In the genomic region with DNA sequence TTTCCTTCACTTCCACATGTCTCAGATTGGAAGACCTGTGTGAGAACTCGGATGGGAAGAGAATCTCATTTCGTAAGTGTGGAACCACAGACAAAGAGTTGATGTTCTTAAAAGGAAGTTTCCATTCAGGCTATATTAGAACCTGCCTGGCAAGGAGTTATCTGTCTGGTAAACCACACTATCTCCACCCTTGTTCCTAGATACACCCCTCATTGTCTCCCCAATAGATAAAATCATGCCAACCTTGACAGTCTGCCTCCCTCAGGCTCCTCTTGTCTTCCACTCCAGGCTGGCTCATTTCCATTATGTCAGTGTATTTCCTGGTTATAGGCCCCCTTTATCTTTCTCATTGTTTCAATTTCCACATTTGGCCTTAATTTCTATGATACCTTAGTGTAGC, we compare ENCODE assay signal across 24 cellular contexts.
"Had no signal": no experiment of that assay in that cellular context is flagged by ENCODE, and none has a peak within 500 bp of the region (broad histone marks: within the 10 kb centered on the region; RNA-seq: fewer than 3 reads in every experiment).

No MANE protein-coding gene starts in this region.

- H3K4me1 Mint-ChIP-seq: activated CD4-positive, alpha-beta T cell treated with anti-CD3 and anti-CD28 coated beads, Interleukin-2, amount 10 ng/mL, durations not matched to agents 24 days and 14 days; activated naive CD8-positive, alpha-beta T cell treated with anti-CD3 and anti-CD28 coated beads, Interleukin-2, amount 10 ng/mL, durations not matched to agents 7 days and 5 days; activated T-helper 17 cell treated with anti-CD3 and anti-CD28 coated beads, Interleukin-2, amount 50 U/mL, for 72 hours had no signal

- DNase-seq: activated CD4-positive, alpha-beta T cell treated with anti-CD3 and anti-CD28 coated beads, Interleukin-2, amount 10 ng/mL, durations not matched to agents 24 days and 14 days; activated CD4-positive, alpha-beta T cell treated with anti-CD3 and anti-CD28 coated beads, Interleukin-2, amount 50 U/mL, for 4 hours; activated CD8-positive, alpha-beta T cell treated with anti-CD3 and anti-CD28 coated beads for 36 hours; activated effector memory CD4-positive, alpha-beta T cell treated with anti-CD3 and anti-CD28 coated beads, Interleukin-2, amount 50 U/mL, for 16 hours; activated naive CD4-positive, alpha-beta T cell; activated naive CD4-positive, alpha-beta T cell treated with anti-CD3 and anti-CD28 coated beads, Interleukin-2, amount 50 U/mL, for 16 hours; activated naive CD8-positive, alpha-beta T cell treated with anti-CD3 and anti-CD28 coated beads, Interleukin-2, amount 10 ng/mL, durations not matched to agents 7 days and 5 days; activated T-cell treated with anti-CD3 and anti-CD28 coated beads, Interleukin-2, amount 50 U/mL, for 1 hour; activated T-cell treated with anti-CD3 and anti-CD28 coated beads, Interleukin-2, amount 50 U/mL, for 72 hours; amygdala; NCI-H1092 treated with DMSO at 0.1 percent for 48 hours; NCI-H1417; NCI-H187 treated with DMSO at 0.1 percent for 48 hours; NCI-H2081; NCI-H345; NCI-H524 treated with DMSO at 0.1 percent for 48 hours; SHP77; SJCRH30; WERI-Rb-1 had no signal

- H3K36me3 Mint-ChIP-seq: activated naive CD8-positive, alpha-beta T cell treated with anti-CD3 and anti-CD28 coated beads, Interleukin-2, amount 10 ng/mL, durations not matched to agents 7 days and 5 days had no signal

- H3K9me3 Mint-ChIP-seq: activated CD4-positive, alpha-beta T cell treated with anti-CD3 and anti-CD28 coated beads, Interleukin-2, amount 10 ng/mL, durations not matched to agents 24 days and 14 days; activated CD8-positive, alpha-beta T cell treated with anti-CD3 and anti-CD28 coated beads for 36 hours; activated naive CD8-positive, alpha-beta T cell treated with anti-CD3 and anti-CD28 coated beads, Interleukin-2, amount 10 ng/mL, durations not matched to agents 7 days and 5 days; activated T-cell treated with anti-CD3 and anti-CD28 coated beads, Interleukin-2, amount 50 U/mL, for 72 hours; activated T-helper 17 cell treated with anti-CD3 and anti-CD28 coated beads, Interleukin-2, amount 50 U/mL, for 72 hours; T-helper 1 cell treated with Interleukin-12 subunit alpha and Interleukin-12 subunit beta and Interleukin-4 antibody, amounts not matched to agents 30 μg/mL and 1 μg/mL, for 36 hours; T-helper 2 cell treated with Interferon-gamma antibody and Interleukin-4, amounts not matched to agents 5 μg/mL and 100 μg/mL, for 36 hours had no signal

- H3K27ac Mint-ChIP-seq: activated CD4-positive, alpha-beta T cell treated with anti-CD3 and anti-CD28 coated beads, Interleukin-2, amount 10 ng/mL, durations not matched to agents 24 days and 14 days; activated CD8-positive, alpha-beta T cell treated with anti-CD3 and anti-CD28 coated beads for 36 hours; activated naive CD8-positive, alpha-beta T cell treated with anti-CD3 and anti-CD28 coated beads, Interleukin-2, amount 10 ng/mL, durations not matched to agents 7 days and 5 days; activated T-cell treated with anti-CD3 and anti-CD28 coated beads, Interleukin-2, amount 50 U/mL, for 72 hours; activated T-helper 17 cell treated with anti-CD3 and anti-CD28 coated beads, Interleukin-2, amount 50 U/mL, for 72 hours; T-helper 1 cell treated with Interleukin-12 subunit alpha and Interleukin-12 subunit beta and Interleukin-4 antibody, amounts not matched to agents 30 μg/mL and 1 μg/mL, for 36 hours; T-helper 2 cell treated with Interferon-gamma antibody and Interleukin-4, amounts not matched to agents 5 μg/mL and 100 μg/mL, for 36 hours had no signal

- ATAC-seq: activated CD8-positive, alpha-beta T cell treated with anti-CD3 and anti-CD28 coated beads for 36 hours; activated T-cell treated with anti-CD3 and anti-CD28 coated beads, Interleukin-2, amount 50 U/mL, for 72 hours; activated T-helper 17 cell treated with anti-CD3 and anti-CD28 coated beads, Interleukin-2, amount 50 U/mL, for 72 hours; K562; Panc1 had no signal

- H3K4me3 Mint-ChIP-seq: activated CD4-positive, alpha-beta T cell treated with anti-CD3 and anti-CD28 coated beads, Interleukin-2, amount 10 ng/mL, durations not matched to agents 24 days and 14 days; activated CD8-positive, alpha-beta T cell treated with anti-CD3 and anti-CD28 coated beads for 36 hours; activated naive CD8-positive, alpha-beta T cell treated with anti-CD3 and anti-CD28 coated beads, Interleukin-2, amount 10 ng/mL, durations not matched to agents 7 days and 5 days; activated T-cell treated with anti-CD3 and anti-CD28 coated beads, Interleukin-2, amount 50 U/mL, for 72 hours; activated T-helper 17 cell treated with anti-CD3 and anti-CD28 coated beads, Interleukin-2, amount 50 U/mL, for 72 hours; T-helper 1 cell treated with Interleukin-12 subunit alpha and Interleukin-12 subunit beta and Interleukin-4 antibody, amounts not matched to agents 30 μg/mL and 1 μg/mL, for 36 hours; T-helper 2 cell treated with Interferon-gamma antibody and Interleukin-4, amounts not matched to agents 5 μg/mL and 100 μg/mL, for 36 hours had no signal
